8 cellular contexts compared by ENCODE assay signal in the genomic region with DNA sequence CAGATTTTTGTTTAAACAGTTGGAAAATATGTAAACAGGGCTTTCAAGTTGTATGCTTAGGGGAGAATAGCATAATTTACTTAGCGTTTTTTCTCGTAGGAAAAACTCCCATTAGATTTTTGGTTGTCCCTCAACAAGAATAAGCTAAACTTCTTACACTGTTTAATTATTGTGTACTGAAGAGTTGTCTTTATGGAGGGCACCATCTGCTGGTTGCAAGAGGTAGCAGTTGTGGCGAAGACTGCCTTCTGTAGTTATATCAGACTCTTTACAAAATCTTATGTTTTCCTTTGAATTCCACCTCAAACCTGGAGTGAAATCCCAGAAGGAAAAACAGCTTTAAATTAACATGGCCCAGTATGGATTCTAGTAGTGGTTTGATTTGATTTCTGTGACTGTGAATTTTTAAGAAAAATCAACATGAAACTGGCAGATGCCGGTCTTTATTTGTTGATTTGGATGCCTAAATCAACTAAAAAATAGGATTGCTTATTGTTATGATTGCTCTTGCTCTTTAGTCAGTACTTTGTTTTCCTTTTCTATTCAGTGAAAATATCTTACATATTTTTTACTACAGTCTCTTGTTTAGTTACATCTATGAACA. TPM values are rescaled to one million over a fixed set of nuclear protein-coding genes. Genes with fewer than 3 reads are reported as not detected.
DNase-seq lines count a peak whose midpoint lies in the region; ATAC-seq and TF ChIP-seq lines count a peak whose summit lies in the region.

No MANE protein-coding gene starts in this region.

- no peaks in the 10 kb centered on the region for H3K27me3 ChIP-seq in HCT116 (ENCODE audit: insufficient read depth, low read length)

- BruUV-seq in HCT116 (replicated peaks; lab: Mats Ljungman, UMichigan): no TSS peak

- no peaks in the 10 kb centered on the region for H3K9me3 Mint-ChIP-seq in activated CD8-positive, alpha-beta T cell treated with anti-CD3 and anti-CD28 coated beads for 36 hours
- no peaks in the 10 kb centered on the region for H3K9me3 Mint-ChIP-seq in naive thymus-derived CD8-positive, alpha-beta T cell
- no peaks in the 10 kb centered on the region for H3K9me3 Mint-ChIP-seq in type B pancreatic cell

- peak; percentile 64 for TF ChIP-seq RAD21 in HCT116 (IDR thresholded peaks at IDR 0.05; ENCODE audit: low read depth)

- H3K9ac ChIP-seq in HCT116 (ENCODE audit: low read length): no peak overlapping the region

- H3K4me3 Mint-ChIP-seq in activated CD8-positive, alpha-beta T cell treated with anti-CD3 and anti-CD28 coated beads for 36 hours: no peak overlapping the region
- H3K4me3 Mint-ChIP-seq in naive thymus-derived CD8-positive, alpha-beta T cell: no peak overlapping the region
- no peak overlapping the region for H3K4me3 Mint-ChIP-seq in type B pancreatic cell

- no peaks in the 10 kb centered on the region for H3K36me3 Mint-ChIP-seq in activated CD8-positive, alpha-beta T cell treated with anti-CD3 and anti-CD28 coated beads for 36 hours (ENCODE audit: low read depth)
- peaks cover 0 to 2% (median 0%) of the 10 kb centered on the region in 3 donors for H3K36me3 Mint-ChIP-seq in naive thymus-derived CD8-positive, alpha-beta T cell
- H3K36me3 Mint-ChIP-seq in type B pancreatic cell: no peaks in the 10 kb centered on the region

- no peaks in the 10 kb centered on the region for H3K36me3 ChIP-seq in HCT116 (ENCODE audit: control insufficient read depth in 1 of 2, insufficient read depth in 2 of 2, low read length in 2 of 2)

- POLR2A ChIA-PET in HCT116 (lab: Charles Lee): no interaction called here
- POLR2A ChIA-PET in activated CD8-positive, alpha-beta T cell treated with anti-CD3 and anti-CD28 coated beads for 36 hours (lab: Charles Lee): no interaction called here
- POLR2A ChIA-PET in naive thymus-derived CD8-positive, alpha-beta T cell (lab: Charles Lee): interaction anchor here (0.6 to 1.2 kb wide), 3 partner anchors 52 to 102 kb away, joined by 3 to 8 read pairs (median 7); partner anchors contain the start of gene PDS5B

- no peaks in the 10 kb centered on the region for H3K4me1 ChIP-seq in HCT116 (ENCODE audit: control insufficient read depth in 1 of 2, insufficient read depth in 2 of 2, low read length in 2 of 2)

- CTCF ChIA-PET in HCT116 (lab: Charles Lee): interaction anchor here (0.7 to 1.3 kb wide), 11 partner anchors 8 to 730 kb away, joined by 3 to 18 read pairs (median 4); partner anchors contain the start of gene PDS5B
- CTCF ChIA-PET in activated CD8-positive, alpha-beta T cell treated with anti-CD3 and anti-CD28 coated beads for 36 hours (lab: Charles Lee): interaction anchor here (0.6 to 4.5 kb wide), 29 partner anchors 9 to 271 kb away, joined by 3 to 67 read pairs (median 5); partner anchors contain the start of genes N4BP2L2 and PDS5B

- H3K9me3 ChIP-seq in HCT116 (ENCODE audit: control insufficient read depth in 1 of 2, insufficient read depth in 1 of 2, low read depth in 1 of 2, low read length in 2 of 2): no peaks in the 10 kb centered on the region

- RAD21 ChIA-PET in HCT116 (lab: Charles Lee; ENCODE audit: low non-redundant PET in 1 of 2, low total read pairs in 2 of 2, uncharacterized antibody in 2 of 2, unreplicated experiment in 2 of 2): no interaction called here

- H3K27ac ChIP-seq in HCT116 (ENCODE audit: low read depth, low read length): no peak overlapping the region

- H3K27ac Mint-ChIP-seq in activated CD8-positive, alpha-beta T cell treated with anti-CD3 and anti-CD28 coated beads for 36 hours: no peak overlapping the region
- H3K27ac Mint-ChIP-seq in naive thymus-derived CD8-positive, alpha-beta T cell: peak overlapping the region in 1 of 10 donors; percentile 5
- H3K27ac Mint-ChIP-seq in type B pancreatic cell: no peak overlapping the region

- H3K27me3 Mint-ChIP-seq in activated CD8-positive, alpha-beta T cell treated with anti-CD3 and anti-CD28 coated beads for 36 hours: no peaks in the 10 kb centered on the region
- no peaks in the 10 kb centered on the region for H3K27me3 Mint-ChIP-seq in naive thymus-derived CD8-positive, alpha-beta T cell
- H3K27me3 Mint-ChIP-seq in type B pancreatic cell: no peaks in the 10 kb centered on the region

- H4K20me1 ChIP-seq in HCT116 (ENCODE audit: insufficient read depth): peaks cover 14% of the 10 kb centered on the region; the same call in 1 of the 2 replicates

- intact Hi-C loops in HCT116 (cut with micrococcal nuclease): loop anchor here (1.0 kb wide), 1 partner anchor 53 kb away; the partner anchor contains the start of gene PDS5B
- intact Hi-C loops in activated CD8-positive, alpha-beta T cell treated with anti-CD3 and anti-CD28 coated beads for 36 hours (cut with micrococcal nuclease): loop anchor here (2.0 kb wide), 1 partner anchor 53 kb away; the partner anchor contains the start of gene PDS5B

- no peaks in the 10 kb centered on the region for H3K9me2 ChIP-seq in HCT116 (ENCODE audit: insufficient read depth)

- ATAC-seq in HCT116: peak; percentile 79
- peak; percentile 76 for ATAC-seq in activated CD8-positive, alpha-beta T cell treated with anti-CD3 and anti-CD28 coated beads for 36 hours
- ATAC-seq in esophagus mucosa: peak; percentile 67
- peak; percentile 89 to 96 for ATAC-seq in naive thymus-derived CD8-positive, alpha-beta T cell
- ATAC-seq in GM19463 (IDR thresholded peaks at IDR 0.05; ENCODE audit: unreplicated experiment): no peak

- H3K4me2 ChIP-seq in HCT116 (ENCODE audit: low read length): no peak overlapping the region

- no peak overlapping the region for H3K4me3 ChIP-seq in HCT116 (replicated peaks in 1 of 2; ENCODE audit: low read depth in 1 of 2, low read length in 2 of 2)

- DNase-seq in GDM1 (lab: John Stamatoyannopoulos, UW): peak; percentile 64
- peak; percentile 43 for DNase-seq in HCT116 (ENCODE audit: low read depth, low spot score)
- DNase-seq in NCI-H446 treated with DMSO at 0.1 percent for 48 hours (lab: John Stamatoyannopoulos, UW): peak; percentile 41
- DNase-seq in activated CD8-positive, alpha-beta T cell treated with anti-CD3 and anti-CD28 coated beads for 36 hours: peak; percentile 64
- DNase-seq in naive thymus-derived CD8-positive, alpha-beta T cell: peak in 9 of 10 donors; percentile 29 to 78 (median 47)
- DNase-seq in type B pancreatic cell (ENCODE audit: extremely low spot score, unreplicated experiment): no peak

- TF ChIP-seq POLR2A in HCT116 (IDR thresholded peaks at IDR 0.05; ENCODE audit: borderline replicate concordance, extremely low read depth, insufficient read depth, insufficient read length): no peak

- peaks cover 86% of the 10 kb centered on the region for H3K79me2 ChIP-seq in HCT116 (ENCODE audit: insufficient read depth, low read length)

- peak; percentile 61 to 89 (median 83); a peak in 5 of 6 replicates for TF ChIP-seq CTCF in HCT116 (IDR thresholded peaks at IDR 0.05 in 2 of 3, conservative IDR thresholded peaks at IDR 0.05 in 1 of 3; ENCODE audit: borderline replicate concordance in 1 of 3, insufficient read depth in 1 of 3, low read depth in 2 of 3, low read length in 2 of 3)
- peak; percentile 73 for TF ChIP-seq CTCF in activated CD8-positive, alpha-beta T cell treated with anti-CD3 and anti-CD28 coated beads for 36 hours (IDR thresholded peaks at IDR 0.05)
- peak; percentile 85 for TF ChIP-seq CTCF in type B pancreatic cell (conservative IDR thresholded peaks at IDR 0.05)

- no peak overlapping the region for H2AFZ ChIP-seq in HCT116 (ENCODE audit: low read depth, low read length, poor library complexity, severe bottlenecking)

- H3K4me1 Mint-ChIP-seq in activated CD8-positive, alpha-beta T cell treated with anti-CD3 and anti-CD28 coated beads for 36 hours (ENCODE audit: low read depth): peaks cover 38% of the 10 kb centered on the region
- peaks cover 13 to 35% (median 28%) of the 10 kb centered on the region in 4 donors for H3K4me1 Mint-ChIP-seq in naive thymus-derived CD8-positive, alpha-beta T cell
- H3K4me1 Mint-ChIP-seq in type B pancreatic cell (ENCODE audit: unreplicated experiment): peaks cover 10% of the 10 kb centered on the region

TF ChIP-seq in HCT116, 20 proteins besides CTCF, POLR2A, EP300 and RAD21 (continues in another document):
- TF ChIP-seq SP1 (IDR thresholded peaks at IDR 0.05; ENCODE audit: low read depth) (no peak), SRF (IDR thresholded peaks at IDR 0.05; ENCODE audit: low read depth) (no peak), SIN3A (IDR thresholded peaks at IDR 0.05; ENCODE audit: low read depth) (no peak), ATF3 (IDR thresholded peaks at IDR 0.05) (no peak), POLR2AphosphoS5 (IDR thresholded peaks at IDR 0.05; ENCODE audit: low read depth, low read length) (no peak), EZH2phosphoT487 (IDR thresholded peaks at IDR 0.05; ENCODE audit: borderline replicate concordance) (no peak), JUND (IDR thresholded peaks at IDR 0.05) (no peak)
- TF ChIP-seq, protein P1, sequence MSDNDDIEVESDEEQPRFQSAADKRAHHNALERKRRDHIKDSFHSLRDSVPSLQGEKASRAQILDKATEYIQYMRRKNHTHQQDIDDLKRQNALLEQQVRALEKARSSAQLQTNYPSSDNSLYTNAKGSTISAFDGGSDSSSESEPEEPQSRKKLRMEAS (IDR thresholded peaks at IDR 0.05): no peak
- TF ChIP-seq, protein P2, sequence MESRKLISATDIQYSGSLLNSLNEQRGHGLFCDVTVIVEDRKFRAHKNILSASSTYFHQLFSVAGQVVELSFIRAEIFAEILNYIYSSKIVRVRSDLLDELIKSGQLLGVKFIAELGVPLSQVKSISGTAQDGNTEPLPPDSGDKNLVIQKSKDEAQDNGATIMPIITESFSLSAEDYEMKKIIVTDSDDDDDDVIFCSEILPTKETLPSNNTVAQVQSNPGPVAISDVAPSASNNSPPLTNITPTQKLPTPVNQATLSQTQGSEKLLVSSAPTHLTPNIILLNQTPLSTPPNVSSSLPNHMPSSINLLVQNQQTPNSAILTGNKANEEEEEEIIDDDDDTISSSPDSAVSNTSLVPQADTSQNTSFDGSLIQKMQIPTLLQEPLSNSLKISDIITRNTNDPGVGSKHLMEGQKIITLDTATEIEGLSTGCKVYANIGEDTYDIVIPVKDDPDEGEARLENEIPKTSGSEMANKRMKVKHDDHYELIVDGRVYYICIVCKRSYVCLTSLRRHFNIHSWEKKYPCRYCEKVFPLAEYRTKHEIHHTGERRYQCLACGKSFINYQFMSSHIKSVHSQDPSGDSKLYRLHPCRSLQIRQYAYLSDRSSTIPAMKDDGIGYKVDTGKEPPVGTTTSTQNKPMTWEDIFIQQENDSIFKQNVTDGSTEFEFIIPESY (IDR thresholded peaks at IDR 0.05; ENCODE audit: extremely low read depth, insufficient replicate concordance, low read length): no peak

RNA-seq across cellular contexts. Expression of gene PDS5B, which starts 53.4 kb away (rescaled TPM):
- total RNA-seq in HCT116 (2021; ENCODE audit: unreplicated experiment) (26.5 TPM), esophagus mucosa (14.3 TPM), type B pancreatic cell (ENCODE audit: low replicate concordance) (32.6 and 69.9 TPM in 2 replicates)
- 2.7 and 4.0 TPM in 2 replicates for polyA plus RNA-seq in HCT116 (2012)
- 10 to 100 TPM; 44.1 to 46.6 TPM for total RNA-seq in activated CD8-positive, alpha-beta T cell treated with anti-CD3 and anti-CD28 coated beads for 36 hours
- 10 to 100 TPM; 68.1 to 71.6 TPM for total RNA-seq in naive thymus-derived CD8-positive, alpha-beta T cell
- 10 to 100 TPM; 32.0 to 38.1 (median 34.7) TPM for polyA plus RNA-seq in naive thymus-derived CD8-positive, alpha-beta T cell
